In the genomic region with DNA sequence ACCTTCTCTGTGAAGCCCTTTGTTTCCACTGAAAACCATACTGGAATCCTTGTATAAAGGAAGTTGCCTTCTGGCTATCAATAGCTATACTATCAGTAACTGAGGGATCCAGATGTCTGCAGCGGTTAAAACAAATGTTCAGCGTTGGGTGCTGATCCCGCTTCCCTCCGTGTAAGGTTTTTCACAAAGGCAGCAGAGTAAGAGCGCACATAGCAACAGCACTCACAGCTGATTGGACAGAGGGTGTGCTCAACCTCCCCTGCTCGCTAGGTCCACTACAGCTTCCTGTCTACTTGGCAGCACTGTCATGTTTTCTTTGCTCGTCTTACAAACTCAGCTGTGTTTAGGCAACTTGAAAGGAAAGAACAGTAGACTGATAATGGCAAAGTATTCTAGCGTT, we compare ENCODE assay signal across 1 cellular context.
A peak's percentile ranks its signal among the peaks of the same experiment; 100 is the strongest.
TF ChIP-seq lines count a peak whose summit lies in the region.

No MANE protein-coding gene starts in this region.

TF ChIP-seq in HepG2, 621 proteins besides CTCF, POLR2A, EP300 and RAD21 (continued from another document and continues in another):
- TF ChIP-seq, protein P1, sequence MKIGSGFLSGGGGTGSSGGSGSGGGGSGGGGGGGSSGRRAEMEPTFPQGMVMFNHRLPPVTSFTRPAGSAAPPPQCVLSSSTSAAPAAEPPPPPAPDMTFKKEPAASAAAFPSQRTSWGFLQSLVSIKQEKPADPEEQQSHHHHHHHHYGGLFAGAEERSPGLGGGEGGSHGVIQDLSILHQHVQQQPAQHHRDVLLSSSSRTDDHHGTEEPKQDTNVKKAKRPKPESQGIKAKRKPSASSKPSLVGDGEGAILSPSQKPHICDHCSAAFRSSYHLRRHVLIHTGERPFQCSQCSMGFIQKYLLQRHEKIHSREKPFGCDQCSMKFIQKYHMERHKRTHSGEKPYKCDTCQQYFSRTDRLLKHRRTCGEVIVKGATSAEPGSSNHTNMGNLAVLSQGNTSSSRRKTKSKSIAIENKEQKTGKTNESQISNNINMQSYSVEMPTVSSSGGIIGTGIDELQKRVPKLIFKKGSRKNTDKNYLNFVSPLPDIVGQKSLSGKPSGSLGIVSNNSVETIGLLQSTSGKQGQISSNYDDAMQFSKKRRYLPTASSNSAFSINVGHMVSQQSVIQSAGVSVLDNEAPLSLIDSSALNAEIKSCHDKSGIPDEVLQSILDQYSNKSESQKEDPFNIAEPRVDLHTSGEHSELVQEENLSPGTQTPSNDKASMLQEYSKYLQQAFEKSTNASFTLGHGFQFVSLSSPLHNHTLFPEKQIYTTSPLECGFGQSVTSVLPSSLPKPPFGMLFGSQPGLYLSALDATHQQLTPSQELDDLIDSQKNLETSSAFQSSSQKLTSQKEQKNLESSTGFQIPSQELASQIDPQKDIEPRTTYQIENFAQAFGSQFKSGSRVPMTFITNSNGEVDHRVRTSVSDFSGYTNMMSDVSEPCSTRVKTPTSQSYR (CRISPR knock-in tag; IDR thresholded peaks at IDR 0.05; ENCODE audit: borderline replicate concordance) = no peak
- TF ChIP-seq ERF (CRISPR knock-in tag; IDR thresholded peaks at IDR 0.05) (0 out of 2 replicates have a peak, but pooled peaks have one; percentile 24), MIER3 (CRISPR knock-in tag; IDR thresholded peaks at IDR 0.05; ENCODE audit: borderline replicate concordance) (peak; percentile 28; the same call in 1 of the 2 replicates), MXI1 (IDR thresholded peaks at IDR 0.05; ENCODE audit: borderline replicate concordance, low read depth, low read length) (peak; percentile 57; the same call in 1 of the 3 replicates), ZNF143 (CRISPR knock-in tag; IDR thresholded peaks at IDR 0.05) (no peak), KMT2A (CRISPR knock-in tag; IDR thresholded peaks at IDR 0.05) (peak; percentile 85), NFYB (CRISPR knock-in tag; IDR thresholded peaks at IDR 0.05) (peak; percentile 89), ZNF747 (CRISPR knock-in tag; IDR thresholded peaks at IDR 0.05; ENCODE audit: borderline replicate concordance) (no peak), GMEB1 (CRISPR knock-in tag; IDR thresholded peaks at IDR 0.05; ENCODE audit: borderline replicate concordance) (no peak), MYNN (CRISPR knock-in tag; IDR thresholded peaks at IDR 0.05; ENCODE audit: low read depth) (no peak), ZNF230 (CRISPR knock-in tag; IDR thresholded peaks at IDR 0.05) (no peak), POLR2G (IDR thresholded peaks at IDR 0.05; ENCODE audit: low read depth, low read length) (no peak), ZNF570 (CRISPR knock-in tag; IDR thresholded peaks at IDR 0.05; ENCODE audit: borderline replicate concordance) (no peak), TBX3 (IDR thresholded peaks at IDR 0.05; ENCODE audit: borderline replicate concordance) (no peak), EEA1 (CRISPR knock-in tag; IDR thresholded peaks at IDR 0.05; ENCODE audit: borderline replicate concordance) (no peak), ZNF101 (CRISPR knock-in tag; IDR thresholded peaks at IDR 0.05; ENCODE audit: borderline replicate concordance, low read depth) (no peak), RFX1 (IDR thresholded peaks at IDR 0.05) (no peak), ZNF318 (CRISPR knock-in tag; IDR thresholded peaks at IDR 0.05) (no peak), SNAPC4 (CRISPR knock-in tag; IDR thresholded peaks at IDR 0.05) (no peak), MAX (IDR thresholded peaks at IDR 0.05) (no peak), SRSF4 (IDR thresholded peaks at IDR 0.05; ENCODE audit: low read depth, low read length, poor library complexity, severe bottlenecking) (no peak), ZNF501 (CRISPR knock-in tag; IDR thresholded peaks at IDR 0.05) (no peak), ISL2 (CRISPR knock-in tag; IDR thresholded peaks at IDR 0.05) (no peak), ZNF83 (CRISPR knock-in tag; IDR thresholded peaks at IDR 0.05; ENCODE audit: borderline replicate concordance) (no peak)
- TF ChIP-seq, protein P2, sequence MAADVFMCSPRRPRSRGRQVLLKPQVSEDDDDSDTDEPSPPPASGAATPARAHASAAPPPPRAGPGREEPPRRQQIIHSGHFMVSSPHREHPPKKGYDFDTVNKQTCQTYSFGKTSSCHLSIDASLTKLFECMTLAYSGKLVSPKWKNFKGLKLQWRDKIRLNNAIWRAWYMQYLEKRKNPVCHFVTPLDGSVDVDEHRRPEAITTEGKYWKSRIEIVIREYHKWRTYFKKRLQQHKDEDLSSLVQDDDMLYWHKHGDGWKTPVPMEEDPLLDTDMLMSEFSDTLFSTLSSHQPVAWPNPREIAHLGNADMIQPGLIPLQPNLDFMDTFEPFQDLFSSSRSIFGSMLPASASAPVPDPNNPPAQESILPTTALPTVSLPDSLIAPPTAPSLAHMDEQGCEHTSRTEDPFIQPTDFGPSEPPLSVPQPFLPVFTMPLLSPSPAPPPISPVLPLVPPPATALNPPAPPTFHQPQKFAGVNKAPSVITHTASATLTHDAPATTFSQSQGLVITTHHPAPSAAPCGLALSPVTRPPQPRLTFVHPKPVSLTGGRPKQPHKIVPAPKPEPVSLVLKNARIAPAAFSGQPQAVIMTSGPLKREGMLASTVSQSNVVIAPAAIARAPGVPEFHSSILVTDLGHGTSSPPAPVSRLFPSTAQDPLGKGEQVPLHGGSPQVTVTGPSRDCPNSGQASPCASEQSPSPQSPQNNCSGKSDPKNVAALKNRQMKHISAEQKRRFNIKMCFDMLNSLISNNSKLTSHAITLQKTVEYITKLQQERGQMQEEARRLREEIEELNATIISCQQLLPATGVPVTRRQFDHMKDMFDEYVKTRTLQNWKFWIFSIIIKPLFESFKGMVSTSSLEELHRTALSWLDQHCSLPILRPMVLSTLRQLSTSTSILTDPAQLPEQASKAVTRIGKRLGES (CRISPR knock-in tag; IDR thresholded peaks at IDR 0.05; ENCODE audit: borderline replicate concordance) = no peak
- TF ChIP-seq, protein P3, sequence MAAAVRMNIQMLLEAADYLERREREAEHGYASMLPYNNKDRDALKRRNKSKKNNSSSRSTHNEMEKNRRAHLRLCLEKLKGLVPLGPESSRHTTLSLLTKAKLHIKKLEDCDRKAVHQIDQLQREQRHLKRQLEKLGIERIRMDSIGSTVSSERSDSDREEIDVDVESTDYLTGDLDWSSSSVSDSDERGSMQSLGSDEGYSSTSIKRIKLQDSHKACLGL (CRISPR knock-in tag; IDR thresholded peaks at IDR 0.05) = no peak
